In the genomic region with DNA sequence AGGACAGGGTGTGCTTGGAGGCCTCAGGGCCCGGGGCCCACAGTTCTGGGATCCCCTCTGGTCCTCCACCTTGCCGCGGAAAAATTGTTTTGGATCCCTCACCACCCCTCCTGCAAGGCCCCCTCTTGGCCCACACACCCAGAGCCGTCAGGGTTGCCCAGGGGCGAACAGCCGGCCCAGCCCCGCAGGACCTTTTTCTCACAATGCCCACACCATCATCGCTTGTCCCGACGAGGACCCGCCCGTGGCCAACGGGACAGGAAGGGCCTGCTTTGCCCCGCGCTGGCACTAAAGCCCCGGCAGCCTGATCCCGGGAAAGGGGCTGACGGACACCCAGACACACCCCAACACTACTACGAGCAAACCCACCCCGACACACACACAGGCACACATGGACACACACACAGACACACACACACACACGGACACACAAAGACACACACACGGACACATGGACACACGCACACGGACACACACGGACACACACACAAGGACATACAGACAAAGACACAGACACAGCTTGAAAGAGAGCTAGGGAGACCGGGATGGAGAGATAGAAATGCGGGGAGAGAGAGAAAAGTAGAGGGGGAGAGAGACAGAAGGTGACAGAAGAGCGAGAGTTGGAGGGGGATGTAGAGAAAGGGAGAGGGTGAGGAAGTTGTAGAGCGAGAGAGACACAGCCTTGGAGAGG, we compare ENCODE assay signal across 28 cellular contexts.
"Had no signal": no experiment of that assay in that cellular context is flagged by ENCODE, and none has a peak within 500 bp of the region (broad histone marks: within the 10 kb centered on the region; RNA-seq: fewer than 3 reads in every experiment).

No MANE protein-coding gene starts in this region.

- ATAC-seq: heart right ventricle; naive thymus-derived CD8-positive, alpha-beta T cell; sciatic nerve; stimulated activated naive B cell treated with anti-CD40 and anti-IgM and Interleukin-4, amounts not matched to agents 10 μg/mL and 1 μg/mL and 100 μg/mL, for 72 hours; stimulated activated naive CD8-positive, alpha-beta T cell treated with anti-CD3 and anti-CD28 coated beads, Interleukin-15, Interleukin-2, amounts not matched to agents 100 U/mL and 50 U/mL, for 24 hours had no signal

- FAIRE-seq: urothelium cell line had no signal

- H3K27ac ChIP-seq: heart right ventricle, hepatocyte, left ventricle myocardium inferior, neural progenitor cell, neutrophil, parathyroid adenoma, right atrium auricular region, skin epidermis, stomach, testis, thyroid gland, transverse colon, upper lobe of left lung had no signal

- H3K27me3 ChIP-seq: hepatocyte, neural progenitor cell, neutrophil, right atrium auricular region, testis, thyroid gland, transverse colon, upper lobe of left lung had no signal

- DNase-seq: heart right ventricle; islet precursor cell; left ventricle myocardium inferior; mesenchymal stem cell; naive thymus-derived CD8-positive, alpha-beta T cell; nephron progenitor cell; occipital lobe; stimulated activated CD4-positive, alpha-beta T cell treated with anti-CD3 and anti-CD28 coated beads, Interleukin-12 subunit alpha, Interleukin-12 subunit beta, amount 100 ng/mL, for 4 hours; stimulated activated CD4-positive, alpha-beta T cell treated with anti-CD3 and anti-CD28 coated beads, Interleukin-15, amount 100 ng/mL, for 24 hours; stimulated activated CD4-positive, alpha-beta T cell treated with anti-CD3 and anti-CD28 coated beads, Interleukin-2, amount 100 ng/mL, for 24 hours; stimulated activated CD4-positive, alpha-beta T cell treated with anti-CD3 and anti-CD28 coated beads, Interleukin-4, amount 100 ng/mL, for 1 hour; stimulated activated naive B cell treated with anti-CD40 and anti-IgM and Interleukin-4, amounts not matched to agents 10 μg/mL and 1 μg/mL and 100 μg/mL, for 72 hours; stimulated activated naive CD8-positive, alpha-beta T cell treated with anti-CD3 and anti-CD28 coated beads, Interleukin-15, Interleukin-2, amounts not matched to agents 100 U/mL and 50 U/mL, for 24 hours; stomach; testis; thyroid gland; transverse colon had no signal

- H3K4me3 Mint-ChIP-seq: nephron progenitor cell, neural progenitor cell had no signal

- H3K27me3 Mint-ChIP-seq: progenitor cell of endocrine pancreas had no signal

- H3K4me1 Mint-ChIP-seq: nephron progenitor cell, neural progenitor cell had no signal

- H3K9me3 ChIP-seq: neutrophil, right atrium auricular region, testis, thyroid gland, transverse colon had no signal

- H3K27ac Mint-ChIP-seq: naive thymus-derived CD8-positive, alpha-beta T cell; nephron progenitor cell; neural progenitor cell; progenitor cell of endocrine pancreas; stimulated activated naive B cell treated with anti-CD40 and anti-IgM and Interleukin-4, amounts not matched to agents 10 μg/mL and 1 μg/mL and 100 μg/mL, for 72 hours had no signal

- H3K79me2 ChIP-seq: hepatocyte, parathyroid adenoma had no signal

- H2AFZ ChIP-seq: hepatocyte, neural progenitor cell, parathyroid adenoma had no signal

- H3K9ac ChIP-seq: neural progenitor cell, parathyroid adenoma had no signal

- H3K4me1 ChIP-seq: heart right ventricle, left ventricle myocardium inferior, neural progenitor cell, parathyroid adenoma, right atrium auricular region, stomach, testis, thyroid gland, transverse colon, upper lobe of left lung had no signal

- H3K4me2 ChIP-seq: hepatocyte, neural progenitor cell had no signal

- H3K36me3 ChIP-seq: heart right ventricle, left ventricle myocardium inferior, neural progenitor cell, neutrophil, right atrium auricular region, stomach, thyroid gland, transverse colon, upper lobe of left lung had no signal

- H3K4me3 ChIP-seq: heart right ventricle, hepatocyte, left ventricle myocardium inferior, lung, neural progenitor cell, right atrium auricular region, skin epidermis, stomach, testis, thyroid gland, transverse colon, upper lobe of left lung had no signal
